Comparison of ENCODE assay signal across 17 cellular contexts in the genomic region with DNA sequence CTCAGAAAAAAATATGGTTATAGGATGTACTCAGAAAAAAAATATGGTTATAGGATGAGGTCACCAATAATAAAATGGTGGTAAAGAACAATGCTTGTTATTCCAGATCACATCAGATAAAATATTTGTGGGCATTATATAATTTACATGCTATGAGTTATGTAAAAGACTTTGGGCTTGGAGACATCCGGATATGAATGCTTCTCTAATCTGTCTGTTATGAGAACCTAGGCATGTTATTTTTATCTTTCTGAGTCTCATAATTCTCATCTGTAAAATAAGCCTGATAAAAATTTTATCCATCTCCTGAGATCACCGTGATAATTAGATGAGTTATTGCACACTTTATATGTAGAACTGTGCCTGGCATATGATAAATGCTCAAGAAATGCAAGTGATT. TPM values are rescaled to one million over a fixed set of nuclear protein-coding genes. Genes with fewer than 3 reads are reported as not detected.
A peak's percentile ranks its signal among the peaks of the same experiment; 100 is the strongest.
DNase-seq lines count a peak whose midpoint lies in the region; ATAC-seq, FAIRE-seq and TF ChIP-seq lines count a peak whose summit lies in the region.
"Had no signal": no experiment of that assay in that cellular context is flagged by ENCODE, and none has a peak within 500 bp of the region (broad histone marks: within the 10 kb centered on the region; RNA-seq: fewer than 3 reads in every experiment).

No MANE protein-coding gene starts in this region.

- no peaks in the 10 kb centered on the region for H3K4me1 ChIP-seq in astrocyte (ENCODE audit: insufficient read depth, low read length)
- peaks cover 28% of the 10 kb centered on the region for H3K4me1 ChIP-seq in neural progenitor cell
- H3K4me1 ChIP-seq: breast epithelium had no signal

- H3K79me2 ChIP-seq in astrocyte (ENCODE audit: insufficient read depth, low read length) (no peaks in the 10 kb centered on the region), neural progenitor cell (ENCODE audit: low read depth) (no peaks in the 10 kb centered on the region)

- H3K4me3 ChIP-seq in BJ (ENCODE audit: low read depth, low read length) = no peak overlapping the region
- H3K4me3 ChIP-seq in astrocyte (ENCODE audit: insufficient read depth, low read depth, low read length) = no peak overlapping the region
- H3K4me3 ChIP-seq in neural progenitor cell = no peak overlapping the region
- H3K4me3 ChIP-seq: breast epithelium, mucosa of descending colon had no signal

- H3K27ac Mint-ChIP-seq in astrocyte (ENCODE audit: unreplicated experiment) = no peak overlapping the region
- no peak overlapping the region for H3K27ac Mint-ChIP-seq in neural progenitor cell
- H3K27ac Mint-ChIP-seq: activated naive CD8-positive, alpha-beta T cell treated with anti-CD3 and anti-CD28 coated beads, Interleukin-2, amount 10 ng/mL, durations not matched to agents 7 days and 5 days had no signal

- H3K4me3 Mint-ChIP-seq in astrocyte (ENCODE audit: unreplicated experiment) (no peak overlapping the region), neural progenitor cell (no peak overlapping the region)
- H3K4me3 Mint-ChIP-seq: activated naive CD8-positive, alpha-beta T cell treated with anti-CD3 and anti-CD28 coated beads, Interleukin-2, amount 10 ng/mL, durations not matched to agents 7 days and 5 days had no signal

- H3K27me3 ChIP-seq in BJ (ENCODE audit: control insufficient read depth, insufficient read depth, low read length) (no peaks in the 10 kb centered on the region), astrocyte (ENCODE audit: insufficient read depth, low read length) (no peaks in the 10 kb centered on the region), neural progenitor cell (no peaks in the 10 kb centered on the region)
- H3K27me3 ChIP-seq: breast epithelium had no signal

- H3K27ac ChIP-seq in astrocyte (ENCODE audit: low read depth, low read length) (no peak overlapping the region), neural progenitor cell (no peak overlapping the region)
- H3K27ac ChIP-seq: breast epithelium had no signal

- H3K4me2 ChIP-seq in astrocyte (ENCODE audit: low read length) (peak overlapping the region; percentile 4), neural progenitor cell (no peak overlapping the region)

- FAIRE-seq in astrocyte (lab: Jason Lieb, UNC) = peak; percentile 80

- no peaks in the 10 kb centered on the region for H4K20me1 ChIP-seq in astrocyte (ENCODE audit: insufficient read depth, low read length)
- H4K20me1 ChIP-seq in neural progenitor cell (ENCODE audit: low read depth) = no peaks in the 10 kb centered on the region

- H3K4me1 Mint-ChIP-seq in astrocyte (ENCODE audit: low read depth, unreplicated experiment) (no peaks in the 10 kb centered on the region), neural progenitor cell (no peaks in the 10 kb centered on the region)
- H3K4me1 Mint-ChIP-seq: activated naive CD8-positive, alpha-beta T cell treated with anti-CD3 and anti-CD28 coated beads, Interleukin-2, amount 10 ng/mL, durations not matched to agents 7 days and 5 days had no signal

- H3K36me3 ChIP-seq in BJ (ENCODE audit: control insufficient read depth, insufficient read depth, low read length) (no peaks in the 10 kb centered on the region), astrocyte (ENCODE audit: insufficient read depth, low read length) (no peaks in the 10 kb centered on the region), neural progenitor cell (no peaks in the 10 kb centered on the region)
- H3K36me3 ChIP-seq: breast epithelium had no signal

- no peaks in the 10 kb centered on the region for H3K9me3 ChIP-seq in astrocyte (ENCODE audit: insufficient read depth, low read depth, low read length)
- no peaks in the 10 kb centered on the region for H3K9me3 ChIP-seq in neural progenitor cell (ENCODE audit: low read depth)
- H3K9me3 ChIP-seq: mucosa of descending colon had no signal

- H3K36me3 Mint-ChIP-seq in astrocyte (ENCODE audit: low read depth, unreplicated experiment) (no peaks in the 10 kb centered on the region), neural progenitor cell (no peaks in the 10 kb centered on the region)
- H3K36me3 Mint-ChIP-seq: activated naive CD8-positive, alpha-beta T cell treated with anti-CD3 and anti-CD28 coated beads, Interleukin-2, amount 10 ng/mL, durations not matched to agents 7 days and 5 days had no signal

- CTCF ChIA-PET in BJ (lab: Yijun Ruan, JAX) = no interaction called here

- POLR2A ChIA-PET in BJ (lab: Charles Lee) = interaction anchor here (0.6 kb wide), 1 partner anchor 41 kb away, joined by 3 read pairs; no protein-coding TSS in a partner anchor

- ATAC-seq in HG02884 (IDR thresholded peaks at IDR 0.05; ENCODE audit: unreplicated experiment) = no peak
- ATAC-seq: left ventricle myocardium superior, mucosa of descending colon had no signal

- TF ChIP-seq CTCF in BJ (IDR thresholded peaks at IDR 0.05; ENCODE audit: insufficient read depth, low read depth, low read length) (no peak), astrocyte (IDR thresholded peaks at IDR 0.05; ENCODE audit: insufficient read depth, low read depth, low read length) (no peak), neural progenitor cell (IDR thresholded peaks at IDR 0.05) (no peak)

- H2AFZ ChIP-seq in astrocyte (ENCODE audit: low read depth, low read length) = no peak overlapping the region
- no peak overlapping the region for H2AFZ ChIP-seq in neural progenitor cell (replicated peaks)

- no peaks in the 10 kb centered on the region for H3K27me3 Mint-ChIP-seq in astrocyte (ENCODE audit: low read depth, unreplicated experiment)
- H3K27me3 Mint-ChIP-seq in neural progenitor cell (ENCODE audit: insufficient read depth, low read depth) = peaks cover 3% of the 10 kb centered on the region
- H3K27me3 Mint-ChIP-seq: activated naive CD8-positive, alpha-beta T cell treated with anti-CD3 and anti-CD28 coated beads, Interleukin-2, amount 10 ng/mL, durations not matched to agents 7 days and 5 days had no signal

- no peaks in the 10 kb centered on the region for H3F3A ChIP-seq in neural progenitor cell (ENCODE audit: low read depth)

- no peaks in the 10 kb centered on the region for H3K9me3 Mint-ChIP-seq in astrocyte (ENCODE audit: unreplicated experiment)
- H3K9me3 Mint-ChIP-seq in neural progenitor cell = no peaks in the 10 kb centered on the region
- H3K9me3 Mint-ChIP-seq: activated naive CD8-positive, alpha-beta T cell treated with anti-CD3 and anti-CD28 coated beads, Interleukin-2, amount 10 ng/mL, durations not matched to agents 7 days and 5 days had no signal

- DNase-seq in BJ (ENCODE audit: low read depth) = peak; percentile 74
- DNase-seq in HT-29 (ENCODE audit: low spot score) = peak; percentile 27
- DNase-seq in astrocyte (ENCODE audit: low read depth) = peak; percentile 64
- DNase-seq in non-pigmented ciliary epithelial cell (ENCODE audit: low read depth) = peak; percentile 55
- DNase-seq in germinal center (ENCODE audit: low spot score) = no peak
- no peak for DNase-seq in neural progenitor cell (ENCODE audit: low spot score)
- DNase-seq in SKM-1 (lab: John Stamatoyannopoulos, UW; ENCODE audit: unreplicated experiment) = no peak
- DNase-seq: activated naive CD8-positive, alpha-beta T cell treated with anti-CD3 and anti-CD28 coated beads, Interleukin-2, amount 10 ng/mL, durations not matched to agents 7 days and 5 days; COR-L47; left ventricle myocardium superior; MM.1S; mucosa of descending colon; NCI-H146; NCI-H2171 treated with DMSO at 0.1 percent for 48 hours; NCI-H748 treated with DMSO at 0.1 percent for 48 hours had no signal

- H3K9ac ChIP-seq in astrocyte (ENCODE audit: low read length) = no peak overlapping the region
- H3K9ac ChIP-seq in neural progenitor cell = no peak overlapping the region

RNA-seq across cellular contexts. Expression of a gene that starts 37.8 kb away (rescaled TPM):
- polyA plus RNA-seq in BJ (2011; rRNA removed) = 575 and 1,028 TPM in 2 replicates
- 192 and 338 TPM in 2 replicates for polyA minus RNA-seq in BJ (2011; rRNA and poly(A)+ RNA removed)
- total RNA-seq in HT-29 (2014; rRNA removed; shearing (Covaris generic)) = 23.7 and 28.5 TPM in 2 replicates
- total RNA-seq in astrocyte = 7.4 and 13.7 TPM in 2 replicates
- 12.4 and 16.1 TPM in 2 replicates for total RNA-seq in neural progenitor cell (ENCODE audit: low replicate concordance)
- total RNA-seq: activated naive CD8-positive, alpha-beta T cell treated with anti-CD3 and anti-CD28 coated beads, Interleukin-2, amount 10 ng/mL, durations not matched to agents 7 days and 5 days; left ventricle myocardium superior had no signal

Comparison
In these comparisons a context has a peak if more than half of its experiments do, and no peak if none do; other contexts are left out.
1. DNase-seq: peak in BJ (single experiment), HT-29 (single experiment), astrocyte (single experiment) and non-pigmented ciliary epithelial cell (single experiment); none in germinal center (single experiment), neural progenitor cell (single experiment) and SKM-1 (single experiment).